In the genomic region with DNA sequence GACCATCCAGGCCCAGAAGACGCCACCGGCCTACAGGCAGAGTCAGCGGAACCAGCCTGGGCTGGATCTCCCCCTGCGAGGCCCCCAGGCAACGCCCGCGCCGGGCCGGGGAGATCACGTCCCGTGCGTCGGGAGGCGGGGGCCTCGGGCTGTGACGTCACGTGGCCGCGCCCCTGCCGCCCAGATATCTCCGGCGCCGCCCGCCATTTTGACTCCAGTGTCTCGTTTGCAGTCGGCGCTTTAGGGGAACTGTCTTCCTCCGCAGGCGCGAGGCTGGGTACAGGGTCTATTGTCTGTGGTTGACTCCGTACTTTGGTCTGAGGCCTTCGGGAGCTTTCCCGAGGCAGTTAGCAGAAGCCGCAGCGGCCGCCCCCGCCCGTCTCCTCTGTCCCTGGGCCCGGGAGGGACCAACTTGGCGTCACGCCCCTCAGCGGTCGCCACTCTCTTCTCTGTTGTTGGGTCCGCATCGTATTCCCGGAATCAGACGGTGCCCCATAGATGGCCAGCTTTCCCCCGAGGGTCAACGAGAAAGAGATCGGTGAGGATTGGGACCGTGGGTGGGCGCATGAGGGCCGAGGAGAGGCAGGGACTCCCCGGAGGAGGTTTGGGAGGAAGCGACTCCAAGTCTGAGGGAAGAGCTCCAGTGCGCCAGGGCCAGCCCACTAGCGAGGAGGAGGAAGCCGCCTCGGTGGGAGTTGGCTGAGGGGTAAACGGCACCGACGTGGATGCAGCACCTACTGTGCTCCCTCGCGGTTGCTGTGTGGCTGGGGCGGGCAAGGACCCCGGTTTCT, we compare ENCODE assay signal across 8 cellular contexts. TPM values are rescaled to one million over a fixed set of nuclear protein-coding genes. Genes with fewer than 3 reads are reported as not detected.
DNase-seq lines count a peak whose midpoint lies in the region; ATAC-seq and TF ChIP-seq lines count a peak whose summit lies in the region.

A gene with protein sequence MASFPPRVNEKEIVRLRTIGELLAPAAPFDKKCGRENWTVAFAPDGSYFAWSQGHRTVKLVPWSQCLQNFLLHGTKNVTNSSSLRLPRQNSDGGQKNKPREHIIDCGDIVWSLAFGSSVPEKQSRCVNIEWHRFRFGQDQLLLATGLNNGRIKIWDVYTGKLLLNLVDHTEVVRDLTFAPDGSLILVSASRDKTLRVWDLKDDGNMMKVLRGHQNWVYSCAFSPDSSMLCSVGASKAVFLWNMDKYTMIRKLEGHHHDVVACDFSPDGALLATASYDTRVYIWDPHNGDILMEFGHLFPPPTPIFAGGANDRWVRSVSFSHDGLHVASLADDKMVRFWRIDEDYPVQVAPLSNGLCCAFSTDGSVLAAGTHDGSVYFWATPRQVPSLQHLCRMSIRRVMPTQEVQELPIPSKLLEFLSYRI (plus strand): TSS at position 217 of the 791 bp plus-strand sequence. CDS start 282 bp downstream, at position 499.

- peaks cover 0 to 9% (median 0%) of the 10 kb centered on the region in 6 donors for H3K36me3 ChIP-seq in spleen

- TF ChIP-seq POLR2A in spleen (IDR thresholded peaks at IDR 0.05), result peak; percentile 97 to 98 (median 98)

- H3K27ac ChIP-seq in caudate nucleus (ENCODE audit: low read depth, low read length) (peak within 1 kb of the TSS; percentile 97), spleen (peak within 1 kb of the TSS; percentile 99 to 100 (median 100))

- H3K9me3 ChIP-seq in spleen, result no peaks in the 10 kb centered on the region

- peak within 1 kb of the TSS; percentile 96 for H3K4me3 ChIP-seq in AG10803 (ENCODE audit: low read length)
- H3K4me3 ChIP-seq in spleen, result peak within 1 kb of the TSS; percentile 67 to 97 (median 76)

- DNase-seq in AG10803 (ENCODE audit: low read depth), result peak; percentile 92
- DNase-seq in NCI-H226, result peak; percentile 86
- peak; percentile 83 to 91 (median 88) for DNase-seq in activated CD4-positive, CD25-positive, alpha-beta regulatory T cell (lab: John Stamatoyannopoulos, UW)
- DNase-seq in caudate nucleus (lab: John Stamatoyannopoulos, UW), result peak; percentile 47 to 95 (median 89)
- DNase-seq in inferior parietal cortex (ENCODE audit: extremely low spot score), result peak; percentile 96
- peak; percentile 99 for DNase-seq in spleen

- peak; percentile 6; the same call in 1 of the 2 replicates for TF ChIP-seq CTCF in AG10803 (conservative IDR thresholded peaks at IDR 0.05; ENCODE audit: low read length)
- peak in 3 of 11 experiments; percentile 8 to 34 (median 30) for TF ChIP-seq CTCF in spleen (IDR thresholded peaks at IDR 0.05 in 8 of 11, conservative IDR thresholded peaks at IDR 0.05 in 3 of 11)

- H3K4me1 ChIP-seq in spleen, result peaks cover 24 to 54% (median 46%) of the 10 kb centered on the region in 6 donors

- intact Hi-C loops in spleen (cut with DNase I; ENCODE audit: low total_unique reads), result loop anchor here (5.0 kb wide), 1 partner anchor 47 kb away; no protein-coding TSS in a partner anchor

- 0% methylated on average over 27 to 66 of the region's 66 CpGs for WGBS in spleen, 5 donors

- no peaks in the 10 kb centered on the region for H3K27me3 ChIP-seq in spleen (replicated peaks in 1 of 7)

- ATAC-seq in GM19025 (IDR thresholded peaks at IDR 0.05; ENCODE audit: low read depth, unreplicated experiment), result peak; percentile 77
- ATAC-seq in HG03280 (IDR thresholded peaks at IDR 0.05; ENCODE audit: unreplicated experiment), result peak; percentile 82

RNA-seq across cellular contexts. Expression of the gene that starts here (rescaled TPM):
- total RNA-seq in spleen, result 100 to 1,000 TPM; 356 to 641 (median 467) TPM
- 10 to 100 TPM; 54.7 to 92.3 (median 86.3) TPM for polyA plus RNA-seq in spleen

Comparison
In these comparisons a context has a peak if more than half of its experiments do, and no peak if none do; other contexts are left out.
1. Peak in every context shown above with its lines: DNase-seq, ATAC-seq, H3K4me3 ChIP-seq and H3K27ac ChIP-seq.